Comparison of ENCODE assay signal across 1 cellular context in genomic region chr10:31847518-31847917, GRCh38.
TF ChIP-seq lines count a peak whose summit lies in the region.

No MANE protein-coding gene starts in this region.

TF ChIP-seq in GM23338, 12 proteins besides CTCF, POLR2A, EP300 and RAD21 (continued from another document):
- TF ChIP-seq, protein P1, sequence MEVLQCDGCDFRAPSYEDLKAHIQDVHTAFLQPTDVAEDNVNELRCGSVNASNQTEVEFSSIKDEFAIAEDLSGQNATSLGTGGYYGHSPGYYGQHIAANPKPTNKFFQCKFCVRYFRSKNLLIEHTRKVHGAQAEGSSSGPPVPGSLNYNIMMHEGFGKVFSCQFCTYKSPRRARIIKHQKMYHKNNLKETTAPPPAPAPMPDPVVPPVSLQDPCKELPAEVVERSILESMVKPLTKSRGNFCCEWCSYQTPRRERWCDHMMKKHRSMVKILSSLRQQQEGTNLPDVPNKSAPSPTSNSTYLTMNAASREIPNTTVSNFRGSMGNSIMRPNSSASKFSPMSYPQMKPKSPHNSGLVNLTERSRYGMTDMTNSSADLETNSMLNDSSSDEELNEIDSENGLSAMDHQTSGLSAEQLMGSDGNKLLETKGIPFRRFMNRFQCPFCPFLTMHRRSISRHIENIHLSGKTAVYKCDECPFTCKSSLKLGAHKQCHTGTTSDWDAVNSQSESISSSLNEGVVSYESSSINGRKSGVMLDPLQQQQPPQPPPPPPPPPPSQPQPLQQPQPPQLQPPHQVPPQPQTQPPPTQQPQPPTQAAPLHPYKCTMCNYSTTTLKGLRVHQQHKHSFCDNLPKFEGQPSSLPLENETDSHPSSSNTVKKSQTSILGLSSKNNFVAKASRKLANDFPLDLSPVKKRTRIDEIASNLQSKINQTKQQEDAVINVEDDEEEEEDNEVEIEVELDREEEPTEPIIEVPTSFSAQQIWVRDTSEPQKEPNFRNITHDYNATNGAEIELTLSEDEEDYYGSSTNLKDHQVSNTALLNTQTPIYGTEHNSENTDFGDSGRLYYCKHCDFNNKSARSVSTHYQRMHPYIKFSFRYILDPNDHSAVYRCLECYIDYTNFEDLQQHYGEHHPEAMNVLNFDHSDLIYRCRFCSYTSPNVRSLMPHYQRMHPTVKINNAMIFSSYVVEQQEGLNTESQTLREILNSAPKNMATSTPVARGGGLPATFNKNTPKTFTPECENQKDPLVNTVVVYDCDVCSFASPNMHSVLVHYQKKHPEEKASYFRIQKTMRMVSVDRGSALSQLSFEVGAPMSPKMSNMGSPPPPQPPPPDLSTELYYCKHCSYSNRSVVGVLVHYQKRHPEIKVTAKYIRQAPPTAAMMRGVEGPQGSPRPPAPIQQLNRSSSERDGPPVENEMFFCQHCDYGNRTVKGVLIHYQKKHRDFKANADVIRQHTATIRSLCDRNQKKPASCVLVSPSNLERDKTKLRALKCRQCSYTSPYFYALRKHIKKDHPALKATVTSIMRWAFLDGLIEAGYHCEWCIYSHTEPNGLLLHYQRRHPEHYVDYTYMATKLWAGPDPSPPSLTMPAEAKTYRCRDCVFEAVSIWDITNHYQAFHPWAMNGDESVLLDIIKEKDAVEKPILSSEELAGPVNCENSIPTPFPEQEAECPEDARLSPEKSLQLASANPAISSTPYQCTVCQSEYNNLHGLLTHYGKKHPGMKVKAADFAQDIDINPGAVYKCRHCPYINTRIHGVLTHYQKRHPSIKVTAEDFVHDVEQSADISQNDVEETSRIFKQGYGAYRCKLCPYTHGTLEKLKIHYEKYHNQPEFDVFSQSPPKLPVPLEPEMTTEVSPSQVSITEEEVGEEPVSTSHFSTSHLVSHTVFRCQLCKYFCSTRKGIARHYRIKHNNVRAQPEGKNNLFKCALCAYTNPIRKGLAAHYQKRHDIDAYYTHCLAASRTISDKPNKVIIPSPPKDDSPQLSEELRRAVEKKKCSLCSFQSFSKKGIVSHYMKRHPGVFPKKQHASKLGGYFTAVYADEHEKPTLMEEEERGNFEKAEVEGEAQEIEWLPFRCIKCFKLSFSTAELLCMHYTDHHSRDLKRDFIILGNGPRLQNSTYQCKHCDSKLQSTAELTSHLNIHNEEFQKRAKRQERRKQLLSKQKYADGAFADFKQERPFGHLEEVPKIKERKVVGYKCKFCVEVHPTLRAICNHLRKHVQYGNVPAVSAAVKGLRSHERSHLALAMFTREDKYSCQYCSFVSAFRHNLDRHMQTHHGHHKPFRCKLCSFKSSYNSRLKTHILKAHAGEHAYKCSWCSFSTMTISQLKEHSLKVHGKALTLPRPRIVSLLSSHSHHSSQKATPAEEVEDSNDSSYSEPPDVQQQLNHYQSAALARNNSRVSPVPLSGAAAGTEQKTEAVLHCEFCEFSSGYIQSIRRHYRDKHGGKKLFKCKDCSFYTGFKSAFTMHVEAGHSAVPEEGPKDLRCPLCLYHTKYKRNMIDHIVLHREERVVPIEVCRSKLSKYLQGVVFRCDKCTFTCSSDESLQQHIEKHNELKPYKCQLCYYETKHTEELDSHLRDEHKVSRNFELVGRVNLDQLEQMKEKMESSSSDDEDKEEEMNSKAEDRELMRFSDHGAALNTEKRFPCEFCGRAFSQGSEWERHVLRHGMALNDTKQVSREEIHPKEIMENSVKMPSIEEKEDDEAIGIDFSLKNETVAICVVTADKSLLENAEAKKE (CRISPR knock-in tag; IDR thresholded peaks at IDR 0.05), result no peak
- TF ChIP-seq JUNB (IDR thresholded peaks at IDR 0.05; ENCODE audit: unreplicated experiment), result no peak
- TF ChIP-seq REST (IDR thresholded peaks at IDR 0.05; ENCODE audit: unreplicated experiment), result no peak
- TF ChIP-seq CREB1 (CRISPR knock-in tag; IDR thresholded peaks at IDR 0.05; ENCODE audit: low read depth), result no peak
- no peak for TF ChIP-seq NANOG (IDR thresholded peaks at IDR 0.05; ENCODE audit: borderline replicate concordance)
- TF ChIP-seq STAT1 (IDR thresholded peaks at IDR 0.05; ENCODE audit: unreplicated experiment), result no peak
